8 cellular contexts compared by ENCODE assay signal in genomic region chr15:28096411-28096719, GRCh38. TPM values are rescaled to one million over a fixed set of nuclear protein-coding genes. Genes with fewer than 3 reads are reported as not detected.
DNase-seq lines count a peak whose midpoint lies in the region; ATAC-seq and TF ChIP-seq lines count a peak whose summit lies in the region.

No MANE protein-coding gene starts in this region.

- ATAC-seq in activated naive CD4-positive, alpha-beta T cell treated with anti-CD3 and anti-CD28 coated beads, Interleukin-2, amount 50 U/mL, for 72 hours: peak; percentile 3 to 10
- ATAC-seq in lung (ENCODE audit: insufficient read depth, low FRiP score): no peak

- peaks cover 93% of the 10 kb centered on the region for H3K27me3 ChIP-seq in left ventricle myocardium inferior (ENCODE audit: low read depth)
- H3K27me3 ChIP-seq in lung (ENCODE audit: control insufficient read depth, insufficient read depth): no peaks in the 10 kb centered on the region
- no peaks in the 10 kb centered on the region for H3K27me3 ChIP-seq in vagina
- peaks cover 29% of the 10 kb centered on the region for H3K27me3 ChIP-seq in adrenal gland

- DNase-seq in left ventricle myocardium inferior (no peak), cardiac septum (ENCODE audit: low spot score) (no peak), lung (ENCODE audit: low spot score) (no peak), vagina (ENCODE audit: extremely low spot score in 2 of 2) (no peak), NCI-H1048 (lab: John Stamatoyannopoulos, UW) (no peak), retina (no peak), adrenal gland (no peak)
- DNase-seq in activated naive CD4-positive, alpha-beta T cell treated with anti-CD3 and anti-CD28 coated beads, Interleukin-2, amount 50 U/mL, for 72 hours (ENCODE audit: low spot score in 2 of 2): no peak

- H3K27ac Mint-ChIP-seq in activated naive CD4-positive, alpha-beta T cell treated with anti-CD3 and anti-CD28 coated beads, Interleukin-2, amount 50 U/mL, for 72 hours: no peak overlapping the region

- no peak for TF ChIP-seq POLR2A in vagina (IDR thresholded peaks at IDR 0.05)
- no peak for TF ChIP-seq POLR2A in adrenal gland (IDR thresholded peaks at IDR 0.05)

- intact Hi-C loops in left ventricle myocardium inferior (cut with micrococcal nuclease): no loop called here
- intact Hi-C loops in cardiac septum (cut with DNase I): no loop called here
- intact Hi-C loops in vagina (cut with DNase I): no loop called here
- intact Hi-C loops in adrenal gland (cut with DNase I): no loop called here

- H3K36me3 ChIP-seq in left ventricle myocardium inferior (no peaks in the 10 kb centered on the region), lung (ENCODE audit: control insufficient read depth in 2 of 2, insufficient read depth in 2 of 2, low read length in 2 of 2) (no peaks in the 10 kb centered on the region), vagina (no peaks in the 10 kb centered on the region), adrenal gland (replicated peaks in 1 of 2) (no peaks in the 10 kb centered on the region)

- H3K4me1 ChIP-seq in left ventricle myocardium inferior (peaks cover 49% of the 10 kb centered on the region), lung (ENCODE audit: control insufficient read depth in 2 of 2, insufficient read depth in 2 of 2, low read length in 2 of 2) (peaks cover 0 to 22% of the 10 kb centered on the region in 2 donors), vagina (peaks cover 47% of the 10 kb centered on the region), adrenal gland (replicated peaks in 1 of 2) (peaks cover 34 to 35% of the 10 kb centered on the region in 2 donors)

- TF ChIP-seq CTCF in left ventricle myocardium inferior (IDR thresholded peaks at IDR 0.05; ENCODE audit: borderline replicate concordance): no peak
- TF ChIP-seq CTCF in lung (IDR thresholded peaks at IDR 0.05; ENCODE audit: control extremely low read depth, extremely low read depth): no peak
- TF ChIP-seq CTCF in vagina (IDR thresholded peaks at IDR 0.05): no peak
- no peak for TF ChIP-seq CTCF in adrenal gland (IDR thresholded peaks at IDR 0.05)

- H3K27ac ChIP-seq in left ventricle myocardium inferior (replicated peaks) (peak overlapping the region; percentile 75), lung (ENCODE audit: low read depth in 1 of 2, low read length in 1 of 2) (peak overlapping the region in 1 of 2 donors; percentile 40), vagina (peak overlapping the region; percentile 54), adrenal gland (peak overlapping the region in 1 of 5 donors; percentile 2)

- H3K36me3 Mint-ChIP-seq in activated naive CD4-positive, alpha-beta T cell treated with anti-CD3 and anti-CD28 coated beads, Interleukin-2, amount 50 U/mL, for 72 hours: peaks cover 0 to 38% of the 10 kb centered on the region in 2 donors

- H3K4me3 ChIP-seq in left ventricle myocardium inferior (peak overlapping the region; percentile 70), lung (peak overlapping the region; percentile 23), vagina (peak overlapping the region; percentile 41 to 52), adrenal gland (peak overlapping the region in 2 of 4 donors; percentile 24 to 54)

- H3K9me3 ChIP-seq in left ventricle myocardium inferior (replicated peaks) (peaks cover 6% of the 10 kb centered on the region), lung (ENCODE audit: control insufficient read depth in 2 of 2, insufficient read depth in 1 of 2, low read length in 1 of 2) (no peaks in the 10 kb centered on the region), vagina (peaks cover 3% of the 10 kb centered on the region), adrenal gland (replicated peaks in 1 of 3) (no peaks in the 10 kb centered on the region)

- no peaks in the 10 kb centered on the region for H3K9me3 Mint-ChIP-seq in activated naive CD4-positive, alpha-beta T cell treated with anti-CD3 and anti-CD28 coated beads, Interleukin-2, amount 50 U/mL, for 72 hours

- 1% methylated on average over 15 of the region's 15 CpGs for WGBS in lung, 2 donors
- WGBS in adrenal gland, 4 donors: 0 to 1% (median 0%) methylated on average over 1 to 15 of the region's 15 CpGs

RNA-seq across cellular contexts. Expression of gene OCA2, which starts 2.8 kb away (rescaled TPM):
- total RNA-seq in left ventricle myocardium inferior: not detected
- total RNA-seq in cardiac septum: not detected
- total RNA-seq in activated naive CD4-positive, alpha-beta T cell treated with anti-CD3 and anti-CD28 coated beads, Interleukin-2, amount 50 U/mL, for 72 hours: not detected
- total RNA-seq in lung: 10 to 100 TPM in 1 of 2 donors, 1 to 10 TPM in 1; 3.9 to 23.0 TPM
- polyA plus RNA-seq in lung: under 1 TPM; 0.49 to 0.71 TPM
- total RNA-seq in vagina: 0.25 TPM
- total RNA-seq in adrenal gland: under 1 TPM in 3 of 8 donors, not detected in 5; 0.14 to 0.37 (median 0.23) TPM
- under 1 TPM in 1 of 3 donors, not detected in 2; 0.13 TPM for polyA plus RNA-seq in adrenal gland
